ENCODE assay signal across 10 cellular contexts in genomic region chr14:31059152-31059924, GRCh38. TPM values are rescaled to one million over a fixed set of nuclear protein-coding genes. Genes with fewer than 3 reads are reported as not detected.
DNase-seq lines count a peak whose midpoint lies in the region; ATAC-seq and TF ChIP-seq lines count a peak whose summit lies in the region.
"Had no signal": no experiment of that assay in that cellular context is flagged by ENCODE, and none has a peak within 500 bp of the region (broad histone marks: within the 10 kb centered on the region; RNA-seq: fewer than 3 reads in every experiment).

No MANE protein-coding gene starts in this region.

- POLR2A ChIA-PET in PC-3 (lab: Charles Lee; ENCODE audit: unreplicated experiment): no interaction called here

- no peak overlapping the region for H4K91ac ChIP-seq in H9 (ENCODE audit: insufficient read length, low read depth, low read length)

- no peak overlapping the region for H3K23ac ChIP-seq in H9 (ENCODE audit: insufficient read length, low read depth, low read length)

- no peak overlapping the region for H4K5ac ChIP-seq in H9 (ENCODE audit: insufficient read length, low read depth, low read length)

- no peak overlapping the region for H3K18ac ChIP-seq in H9 (ENCODE audit: insufficient read length, low read depth, low read length)

- H3K23me2 ChIP-seq in H9 (ENCODE audit: insufficient read length, low read depth, low read length, poor library complexity, severe bottlenecking): no peaks in the 10 kb centered on the region

- H3K27me3 Mint-ChIP-seq in H9 (ENCODE audit: low read depth): no peaks in the 10 kb centered on the region

- H3K4me1 ChIP-seq in H9 (ENCODE audit: insufficient read depth, low read length): peaks cover 3% of the 10 kb centered on the region; the same call in 1 of the 2 replicates
- peaks cover 13% of the 10 kb centered on the region for H3K4me1 ChIP-seq in PC-3 (ENCODE audit: insufficient read depth, low read length)

- TF ChIP-seq CTCF in H9 (conservative IDR thresholded peaks at IDR 0.05): no peak
- TF ChIP-seq CTCF in PC-3 (conservative IDR thresholded peaks at IDR 0.05; ENCODE audit: low read depth, low read length): no peak
- no peak for TF ChIP-seq CTCF in foreskin fibroblast (IDR thresholded peaks at IDR 0.05; ENCODE audit: low read depth, low read length)

- no peak overlapping the region for H3K27ac ChIP-seq in H9 (ENCODE audit: insufficient read length, low read depth, low read length)
- no peak overlapping the region for H3K27ac ChIP-seq in PC-3 (ENCODE audit: low read length)

- no peaks in the 10 kb centered on the region for H3F3A ChIP-seq in PC-3 (ENCODE audit: low read length, unreplicated experiment)

- no peak overlapping the region for H2AK5ac ChIP-seq in H9 (ENCODE audit: insufficient read length, low read length)

- H3K36me3 Mint-ChIP-seq in H9 (ENCODE audit: insufficient read depth in 1 of 3, low read depth in 3 of 3): no peaks in the 10 kb centered on the region

- H3K4ac ChIP-seq in H9 (ENCODE audit: low read depth, low read length): no peak overlapping the region

- no peak overlapping the region for H3K9ac ChIP-seq in H9 (ENCODE audit: extremely low read depth, insufficient read length, low read length)
- H3K9ac ChIP-seq in PC-3 (ENCODE audit: low read length): no peak overlapping the region

- peaks cover 18 to 19% of the 10 kb centered on the region in 2 experiments for H3K4me1 Mint-ChIP-seq in H9

- H3K36me3 ChIP-seq in PC-3 (ENCODE audit: low read depth, low read length): no peaks in the 10 kb centered on the region

- H3K27me3 ChIP-seq in H9 (ENCODE audit: insufficient read depth, low read length): no peaks in the 10 kb centered on the region
- H3K27me3 ChIP-seq in PC-3 (ENCODE audit: low read length): no peaks in the 10 kb centered on the region

- H2BK120ac ChIP-seq in H9 (ENCODE audit: low read depth, low read length, poor library complexity, severe bottlenecking): no peak overlapping the region

- intact Hi-C loops in PC-3 (cut with micrococcal nuclease): no loop called here
- intact Hi-C loops in sciatic nerve (cut with DNase I): no loop called here

- H2BK5ac ChIP-seq in H9 (ENCODE audit: insufficient read length, low read length): no peak overlapping the region

- no peak overlapping the region for H2BK12ac ChIP-seq in H9 (ENCODE audit: insufficient read length, low read depth, low read length)

- no peak overlapping the region for H3K4me3 Mint-ChIP-seq in H9
- H3K4me3 Mint-ChIP-seq: nephron progenitor cell had no signal

- no peak overlapping the region for H3K56ac ChIP-seq in H9 (ENCODE audit: insufficient read length, low read depth, low read length)

- no peaks in the 10 kb centered on the region for H3K9me2 ChIP-seq in PC-3 (replicated peaks; ENCODE audit: low read length)

- no peak overlapping the region for H3T11ph ChIP-seq in H9 (ENCODE audit: low read length)

- DNase-seq in H9 (no peak), PC-3 (peak; percentile 33), foreskin fibroblast (peak; percentile 77 to 89), sciatic nerve (ENCODE audit: low spot score) (no peak), GDM1 (lab: John Stamatoyannopoulos, UW) (no peak), DMS114 treated with DMSO at 0.1 percent for 48 hours (lab: John Stamatoyannopoulos, UW; ENCODE audit: unreplicated experiment) (no peak), NCI-H510A treated with DMSO at 0.1 percent for 48 hours (lab: John Stamatoyannopoulos, UW) (no peak)
- DNase-seq: activated T-cell treated with anti-CD3 and anti-CD28 coated beads, Interleukin-2, amount 50 U/mL, for 48 hours; nephron progenitor cell had no signal

- no peak overlapping the region for H3K4me2 ChIP-seq in H9 (ENCODE audit: insufficient read depth, insufficient read length, low read length)
- H3K4me2 ChIP-seq in PC-3 (ENCODE audit: low read length): no peak overlapping the region

- no peak overlapping the region for H2BK20ac ChIP-seq in H9 (ENCODE audit: low read depth, low read length, poor library complexity, severe bottlenecking)

- no peak overlapping the region for H4K8ac ChIP-seq in H9 (replicated peaks; ENCODE audit: insufficient read length, low read depth, low read length)

- BruUV-seq in PC-3 (replicated peaks; lab: Mats Ljungman, UMichigan): no TSS peak

- H3K79me2 ChIP-seq in H9 (ENCODE audit: insufficient read depth, low read length): no peaks in the 10 kb centered on the region
- H3K79me2 ChIP-seq in PC-3 (ENCODE audit: low read length): no peaks in the 10 kb centered on the region

- no peaks in the 10 kb centered on the region for H4K20me1 ChIP-seq in H9 (ENCODE audit: control insufficient read depth, insufficient read depth, insufficient read length)
- H4K20me1 ChIP-seq in PC-3 (ENCODE audit: low read length): no peaks in the 10 kb centered on the region

- H3K9me3 ChIP-seq in H9 (ENCODE audit: control insufficient read depth, low read depth, low read length): no peaks in the 10 kb centered on the region
- H3K9me3 ChIP-seq in PC-3 (ENCODE audit: low read length): no peaks in the 10 kb centered on the region

- H2BK15ac ChIP-seq in H9 (ENCODE audit: low read depth, low read length): no peak overlapping the region

- H2AFZ ChIP-seq in H9 (ENCODE audit: low read length) (no peak overlapping the region), PC-3 (ENCODE audit: low read length) (no peak overlapping the region)

- WGBS in H9 (ENCODE audit: extremely low coverage, insufficient read length, low lambda C conversion rate): no CpG with 5 or more reads among the region's 1 CpG

- ATAC-seq in PC-3 (peak; percentile 15; the same call in 1 of the 2 replicates), sciatic nerve (peak; percentile 88), GM18873 (IDR thresholded peaks at IDR 0.05; ENCODE audit: low FRiP score, unreplicated experiment) (no peak)

- no peak overlapping the region for H3K14ac ChIP-seq in H9 (ENCODE audit: insufficient read depth, low read length)

- H3K9me3 Mint-ChIP-seq in H9: no peaks in the 10 kb centered on the region
- H3K9me3 Mint-ChIP-seq: nephron progenitor cell had no signal

- H3K79me1 ChIP-seq in H9 (ENCODE audit: insufficient read depth, low read depth, low read length, poor library complexity, severe bottlenecking): no peaks in the 10 kb centered on the region

- CTCF ChIA-PET in PC-3 (lab: Charles Lee): no interaction called here

- H3K27ac Mint-ChIP-seq in H9: peak overlapping the region; percentile 72 to 82 (median 77); a peak in 4 of 7 replicates

- H3K4me3 ChIP-seq in PC-3 (ENCODE audit: low read length) (no peak overlapping the region), foreskin fibroblast (ENCODE audit: low read depth in 1 of 2, low read length in 2 of 2) (no peak overlapping the region)

RNA-seq across cellular contexts. Expression of gene STRN3, which starts 33.2 kb away (rescaled TPM):
- total RNA-seq in H9 (2021): 49.5 and 52.1 TPM in 2 replicates
- total RNA-seq in PC-3 (2014; rRNA removed): 36.9 and 41.4 TPM in 2 replicates
- 50.1 TPM for total RNA-seq in sciatic nerve

RNA-seq across cellular contexts. Expression of gene AP4S1, which starts 33.9 kb away (rescaled TPM):
- total RNA-seq in H9 (2021): 11.3 and 13.7 TPM in 2 replicates
- 3.0 and 3.2 TPM in 2 replicates for total RNA-seq in PC-3 (2014; rRNA removed)
- 13.3 TPM for total RNA-seq in sciatic nerve

Comparison
In these comparisons a context has a peak if more than half of its experiments do, and no peak if none do; other contexts are left out.
1. DNase-seq: peak in PC-3 (single experiment) and foreskin fibroblast (2 of 2); none in H9 (single experiment), sciatic nerve (single experiment), GDM1 (single experiment), DMS114 treated with DMSO at 0.1 percent for 48 hours (single experiment) and NCI-H510A treated with DMSO at 0.1 percent for 48 hours (single experiment).